ENCODE assay signal across 10 cellular contexts in genomic region chr9:70110194-70111041, GRCh38.
DNase-seq lines count a peak whose midpoint lies in the region; ATAC-seq and TF ChIP-seq lines count a peak whose summit lies in the region.
"Had no signal": no experiment of that assay in that cellular context is flagged by ENCODE, and none has a peak within 500 bp of the region (broad histone marks: within the 10 kb centered on the region; RNA-seq: fewer than 3 reads in every experiment).

No MANE protein-coding gene starts in this region.

- peaks cover 0 to 10% (median 7%) of the 10 kb centered on the region in 4 donors for H3K4me1 ChIP-seq in tibial artery

- DNase-seq in activated T-cell treated with anti-CD3 and anti-CD28 coated beads, Interleukin-2, amount 50 U/mL, for 24 hours = no peak
- no peak for DNase-seq in activated T-cell treated with anti-CD3 and anti-CD28 coated beads, Interleukin-2, amount 50 U/mL, for 4 hours
- DNase-seq in NCI-H345 treated with DMSO at 0.1 percent for 48 hours (lab: John Stamatoyannopoulos, UW; ENCODE audit: unreplicated experiment) = peak; percentile 72
- peak; percentile 18 for DNase-seq in fibroblast of the aortic adventitia (ENCODE audit: low read depth)
- no peak for DNase-seq in tibial artery
- no peak for DNase-seq in progenitor cell of endocrine pancreas (ENCODE audit: low spot score, unreplicated experiment)
- no peak for DNase-seq in activated effector memory CD4-positive, alpha-beta T cell treated with anti-CD3 and anti-CD28 coated beads, Interleukin-2, amount 50 U/mL, for 16 hours
- no peak for DNase-seq in GM13977 (ENCODE audit: low spot score)

- in situ Hi-C loops in GM13977 (cut with MboI; ENCODE audit: low pct_unique_long_range_greater_than_20kb, low sequenced_read_pairs, unreplicated experiment) = loop anchor here (10.0 kb wide), 1 partner anchor 136 kb away; no protein-coding TSS in a partner anchor

- H3K27me3 ChIP-seq in tibial artery = no peaks in the 10 kb centered on the region

- ATAC-seq in activated T-cell treated with anti-CD3 and anti-CD28 coated beads, Interleukin-2, amount 50 U/mL, for 4 hours = no peak

- peak overlapping the region; percentile 13 for H3K4me3 Mint-ChIP-seq in activated T-cell treated with anti-CD3 and anti-CD28 coated beads, Interleukin-2, amount 50 U/mL, for 24 hours
- H3K4me3 Mint-ChIP-seq in activated T-cell treated with anti-CD3 and anti-CD28 coated beads, Interleukin-2, amount 50 U/mL, for 4 hours = no peak overlapping the region
- no peak overlapping the region for H3K4me3 Mint-ChIP-seq in progenitor cell of endocrine pancreas (ENCODE audit: low read depth)
- H3K4me3 Mint-ChIP-seq: nephron, WTC11 had no signal

- no peak overlapping the region for H3K27ac Mint-ChIP-seq in activated T-cell treated with anti-CD3 and anti-CD28 coated beads, Interleukin-2, amount 50 U/mL, for 24 hours
- H3K27ac Mint-ChIP-seq in progenitor cell of endocrine pancreas = no peak overlapping the region
- H3K27ac Mint-ChIP-seq: WTC11 had no signal

- H3K27me3 Mint-ChIP-seq in activated T-cell treated with anti-CD3 and anti-CD28 coated beads, Interleukin-2, amount 50 U/mL, for 24 hours = peaks cover 24% of the 10 kb centered on the region
- H3K27me3 Mint-ChIP-seq in activated T-cell treated with anti-CD3 and anti-CD28 coated beads, Interleukin-2, amount 50 U/mL, for 4 hours (ENCODE audit: low read depth) = peaks cover 19% of the 10 kb centered on the region
- H3K27me3 Mint-ChIP-seq in progenitor cell of endocrine pancreas = peaks cover 17% of the 10 kb centered on the region

- H3K9me3 Mint-ChIP-seq in activated T-cell treated with anti-CD3 and anti-CD28 coated beads, Interleukin-2, amount 50 U/mL, for 24 hours = no peaks in the 10 kb centered on the region
- H3K9me3 Mint-ChIP-seq in activated T-cell treated with anti-CD3 and anti-CD28 coated beads, Interleukin-2, amount 50 U/mL, for 4 hours = no peaks in the 10 kb centered on the region
- H3K9me3 Mint-ChIP-seq in progenitor cell of endocrine pancreas (ENCODE audit: low read depth) = no peaks in the 10 kb centered on the region
- H3K9me3 Mint-ChIP-seq: nephron, WTC11 had no signal

- no peaks in the 10 kb centered on the region for H3K36me3 Mint-ChIP-seq in activated T-cell treated with anti-CD3 and anti-CD28 coated beads, Interleukin-2, amount 50 U/mL, for 24 hours (ENCODE audit: low read depth)
- no peaks in the 10 kb centered on the region for H3K36me3 Mint-ChIP-seq in activated T-cell treated with anti-CD3 and anti-CD28 coated beads, Interleukin-2, amount 50 U/mL, for 4 hours (ENCODE audit: insufficient read depth)
- no peaks in the 10 kb centered on the region for H3K36me3 Mint-ChIP-seq in progenitor cell of endocrine pancreas (ENCODE audit: insufficient read depth)
- H3K36me3 Mint-ChIP-seq: WTC11 had no signal

- peaks cover 14 to 57% (median 24%) of the 10 kb centered on the region in 3 donors for H3K36me3 ChIP-seq in tibial artery

- H3K27ac ChIP-seq in tibial artery = peak overlapping the region; percentile 15 to 42

- H3K4me1 Mint-ChIP-seq in activated T-cell treated with anti-CD3 and anti-CD28 coated beads, Interleukin-2, amount 50 U/mL, for 24 hours (ENCODE audit: low read depth) = peaks cover 9% of the 10 kb centered on the region
- H3K4me1 Mint-ChIP-seq in activated T-cell treated with anti-CD3 and anti-CD28 coated beads, Interleukin-2, amount 50 U/mL, for 4 hours (ENCODE audit: low read depth) = peaks cover 9% of the 10 kb centered on the region
- no peaks in the 10 kb centered on the region for H3K4me1 Mint-ChIP-seq in progenitor cell of endocrine pancreas (ENCODE audit: low read depth)

- H3K4me3 ChIP-seq in fibroblast of the aortic adventitia (ENCODE audit: low read depth, low read length) (no peak overlapping the region), tibial artery (no peak overlapping the region)

- intact Hi-C loops in tibial artery (cut with DNase I; ENCODE audit: low total_unique reads) = loop anchor here (2.0 to 10.0 kb wide), 2 partner anchors 138 to 144 kb away; partner anchors contain the start of gene SMC5

- H3K9me3 ChIP-seq in tibial artery = no peaks in the 10 kb centered on the region

- TF ChIP-seq CTCF in fibroblast of the aortic adventitia (IDR thresholded peaks at IDR 0.05; ENCODE audit: insufficient read depth, low read length) (no peak), tibial artery (IDR thresholded peaks at IDR 0.05) (no peak), progenitor cell of endocrine pancreas (IDR thresholded peaks at IDR 0.05; ENCODE audit: unreplicated experiment) (no peak), GM13977 (IDR thresholded peaks at IDR 0.05; ENCODE audit: extremely low read depth, insufficient read depth, missing control alignments) (no peak)

Comparison
In these comparisons a context has a peak if more than half of its experiments do, and no peak if none do; other contexts are left out.
1. DNase-seq: peak in NCI-H345 treated with DMSO at 0.1 percent for 48 hours (single experiment) and fibroblast of the aortic adventitia (single experiment); none in activated T-cell treated with anti-CD3 and anti-CD28 coated beads, Interleukin-2, amount 50 U/mL, for 24 hours (single experiment), activated T-cell treated with anti-CD3 and anti-CD28 coated beads, Interleukin-2, amount 50 U/mL, for 4 hours (single experiment), tibial artery (0 of 2), progenitor cell of endocrine pancreas (single experiment), activated effector memory CD4-positive, alpha-beta T cell treated with anti-CD3 and anti-CD28 coated beads, Interleukin-2, amount 50 U/mL, for 16 hours (single experiment) and GM13977 (single experiment).